Comparison of ENCODE assay signal across 8 cellular contexts in genomic region chrX:118497180-118497814, GRCh38. TPM values are rescaled to one million over a fixed set of nuclear protein-coding genes. Genes with fewer than 3 reads are reported as not detected.
DNase-seq lines count a peak whose midpoint lies in the region; ATAC-seq and TF ChIP-seq lines count a peak whose summit lies in the region.

No MANE protein-coding gene starts in this region.

- H4K20me1 ChIP-seq in OCI-LY1 (ENCODE audit: insufficient read depth, low read length): no peaks in the 10 kb centered on the region

- H3F3A ChIP-seq in OCI-LY1 (ENCODE audit: insufficient read depth, low read length): 0 out of 2 replicates have a peak, but pooled peaks cover 3% of the 10 kb centered on the region

- H3K4me1 ChIP-seq in OCI-LY1 (ENCODE audit: insufficient read depth, low read length, severe bottlenecking) (peaks cover 36% of the 10 kb centered on the region), rectal smooth muscle tissue (ENCODE audit: control insufficient read depth, insufficient read depth, low read length) (peaks cover 2% of the 10 kb centered on the region)

- peak; percentile 27 for DNase-seq in GM12865 (ENCODE audit: low read depth)
- no peak for DNase-seq in dorsolateral prefrontal cortex
- no peak for DNase-seq in HK-2 (ENCODE audit: unreplicated experiment)

- no peaks in the 10 kb centered on the region for H3K36me3 ChIP-seq in OCI-LY1 (ENCODE audit: insufficient read depth, low read length)
- no peaks in the 10 kb centered on the region for H3K36me3 ChIP-seq in rectal smooth muscle tissue (ENCODE audit: control insufficient read depth, insufficient read depth, low read length)

- peak overlapping the region; percentile 82 for H3K4me3 ChIP-seq in GM12865 (ENCODE audit: low read depth, low read length)
- peak overlapping the region; percentile 94 for H3K4me3 ChIP-seq in OCI-LY1 (ENCODE audit: low read depth, low read length, poor library complexity, severe bottlenecking)
- peak overlapping the region in 54 of 59 donors; percentile 41 to 80 (median 67) for H3K4me3 ChIP-seq in dorsolateral prefrontal cortex
- peak overlapping the region; percentile 64 for H3K4me3 ChIP-seq in rectal smooth muscle tissue (ENCODE audit: low read length)

- intact Hi-C loops in dorsolateral prefrontal cortex (cut with DNase I): loop anchor here in 1 of 2 donors (10.0 kb wide), 1 partner anchor 98 kb away; no protein-coding TSS in a partner anchor

- H3K27me3 ChIP-seq in OCI-LY1 (ENCODE audit: insufficient read depth, low read length) (no peaks in the 10 kb centered on the region), dorsolateral prefrontal cortex (peaks cover 0 to 74% (median 11%) of the 10 kb centered on the region in 45 donors), rectal smooth muscle tissue (ENCODE audit: control insufficient read depth, insufficient read depth, low read length) (no peaks in the 10 kb centered on the region)

- peaks cover 6% of the 10 kb centered on the region for H3K79me2 ChIP-seq in OCI-LY1 (ENCODE audit: insufficient read depth, low read length)

- H3K27ac ChIP-seq in OCI-LY1 (ENCODE audit: low read depth, low read length, poor library complexity, severe bottlenecking): peak overlapping the region; percentile 86
- peak overlapping the region in 4 of 59 donors; percentile 72 to 79 (median 74) for H3K27ac ChIP-seq in dorsolateral prefrontal cortex
- H3K27ac ChIP-seq in rectal smooth muscle tissue (ENCODE audit: low read depth, low read length): peak overlapping the region; percentile 80

- no peak overlapping the region for H2AFZ ChIP-seq in OCI-LY1 (ENCODE audit: low read length)

- H3K9ac ChIP-seq in OCI-LY1 (ENCODE audit: low read length): peak overlapping the region; percentile 97
- H3K9ac ChIP-seq in rectal smooth muscle tissue (ENCODE audit: low read length): no peak overlapping the region

- H3K4me2 ChIP-seq in OCI-LY1 (ENCODE audit: low read length): peak overlapping the region; percentile 94

- H3K9me3 ChIP-seq in OCI-LY1 (ENCODE audit: low read length): no peaks in the 10 kb centered on the region

- H3K9me2 ChIP-seq in OCI-LY1 (ENCODE audit: low read depth, low read length): no peaks in the 10 kb centered on the region

- TF ChIP-seq CTCF in GM12865 (IDR thresholded peaks at IDR 0.05; ENCODE audit: insufficient read depth, low read depth, low read length, missing control alignments) (no peak), OCI-LY1 (IDR thresholded peaks at IDR 0.05; ENCODE audit: low read length) (no peak), dorsolateral prefrontal cortex (IDR thresholded peaks at IDR 0.05 in 54 of 56, conservative IDR thresholded peaks at IDR 0.05 in 2 of 56; ENCODE audit: low read depth in 1 of 56, partially characterized antibody in 56 of 56) (no peak)

- no peak for ATAC-seq in HG02588 (IDR thresholded peaks at IDR 0.05; ENCODE audit: unreplicated experiment)
- ATAC-seq in GM19397 (IDR thresholded peaks at IDR 0.05; ENCODE audit: unreplicated experiment): no peak
- no peak for ATAC-seq in GM18520 (IDR thresholded peaks at IDR 0.05; ENCODE audit: unreplicated experiment)

RNA-seq across cellular contexts. Expression of gene DOCK11, which starts 1.7 kb away (rescaled TPM):
- 10 to 100 TPM in 11 of 120 experiments, 1 to 10 TPM in 109; 3.3 to 16.6 (median 7.7) TPM for total RNA-seq in dorsolateral prefrontal cortex
